Comparison of ENCODE assay signal across 8 cellular contexts in genomic region chr2:112623913-112624777, GRCh38. TPM values are rescaled to one million over a fixed set of nuclear protein-coding genes. Genes with fewer than 3 reads are reported as not detected.
A peak's percentile ranks its signal among the peaks of the same experiment; 100 is the strongest.
DNase-seq lines count a peak whose midpoint lies in the region; ATAC-seq and TF ChIP-seq lines count a peak whose summit lies in the region.

No MANE protein-coding gene starts in this region.

- no peak overlapping the region for H3K27ac ChIP-seq in CD8-positive, alpha-beta T cell (ENCODE audit: low read depth, low read length)
- H3K27ac ChIP-seq in HCT116 (ENCODE audit: low read depth, low read length) = peak overlapping the region; percentile 11; the same call in 1 of the 2 replicates

- intact Hi-C loops in CD8-positive, alpha-beta T cell (cut with DNase I, micrococcal nuclease) = no loop called here
- intact Hi-C loops in HCT116 (cut with micrococcal nuclease) = no loop called here

- peak overlapping the region; percentile 11 for H3K9ac ChIP-seq in HCT116 (ENCODE audit: low read length)

- H3K36me3 Mint-ChIP-seq in CD8-positive, alpha-beta T cell = no peaks in the 10 kb centered on the region
- no peaks in the 10 kb centered on the region for H3K36me3 Mint-ChIP-seq in T-helper 1 cell treated with Interleukin-12 subunit alpha and Interleukin-12 subunit beta and Interleukin-4 antibody, amounts not matched to agents 30 μg/mL and 1 μg/mL, for 36 hours (ENCODE audit: low read depth)
- no peaks in the 10 kb centered on the region for H3K36me3 Mint-ChIP-seq in activated naive CD8-positive, alpha-beta T cell treated with anti-CD3 and anti-CD28 coated beads, Interleukin-2, amount 50 U/mL, for 24 hours (ENCODE audit: low read depth)
- H3K36me3 Mint-ChIP-seq in memory B cell = no peaks in the 10 kb centered on the region

- H3K4me2 ChIP-seq in HCT116 (ENCODE audit: low read length) = peak overlapping the region; percentile 72

- H3K27me3 Mint-ChIP-seq in CD8-positive, alpha-beta T cell (ENCODE audit: low read depth) = no peaks in the 10 kb centered on the region
- no peaks in the 10 kb centered on the region for H3K27me3 Mint-ChIP-seq in T-helper 1 cell treated with Interleukin-12 subunit alpha and Interleukin-12 subunit beta and Interleukin-4 antibody, amounts not matched to agents 30 μg/mL and 1 μg/mL, for 36 hours (ENCODE audit: low read depth)
- peaks cover 3% of the 10 kb centered on the region for H3K27me3 Mint-ChIP-seq in activated naive CD8-positive, alpha-beta T cell treated with anti-CD3 and anti-CD28 coated beads, Interleukin-2, amount 50 U/mL, for 24 hours
- peaks cover 3% of the 10 kb centered on the region for H3K27me3 Mint-ChIP-seq in memory B cell

- no peaks in the 10 kb centered on the region for H3K36me3 ChIP-seq in CD8-positive, alpha-beta T cell (ENCODE audit: insufficient read depth, low read length)
- no peaks in the 10 kb centered on the region for H3K36me3 ChIP-seq in HCT116 (ENCODE audit: control insufficient read depth in 1 of 2, insufficient read depth in 2 of 2, low read length in 2 of 2)

- H3K4me3 ChIP-seq in CD8-positive, alpha-beta T cell (ENCODE audit: low read depth, low read length) = no peak overlapping the region
- H3K4me3 ChIP-seq in HCT116 (replicated peaks in 1 of 2; ENCODE audit: low read depth in 1 of 2, low read length in 2 of 2) = peak overlapping the region; percentile 8 to 9; a peak in 2 of 4 replicates

- RAD21 ChIA-PET in HCT116 (lab: Charles Lee; ENCODE audit: low non-redundant PET in 1 of 2, low total read pairs in 2 of 2, uncharacterized antibody in 2 of 2, unreplicated experiment in 2 of 2) = interaction anchor here in 1 of 2 experiments (1.0 to 4.8 kb wide), 2 partner anchors 24 to 102 kb away, joined by 3 to 35 read pairs; no protein-coding TSS in a partner anchor

- peak overlapping the region; percentile 22 for H3K27ac Mint-ChIP-seq in CD8-positive, alpha-beta T cell
- H3K27ac Mint-ChIP-seq in T-helper 1 cell treated with Interleukin-12 subunit alpha and Interleukin-12 subunit beta and Interleukin-4 antibody, amounts not matched to agents 30 μg/mL and 1 μg/mL, for 36 hours = peak overlapping the region; percentile 89
- H3K27ac Mint-ChIP-seq in activated naive CD8-positive, alpha-beta T cell treated with anti-CD3 and anti-CD28 coated beads, Interleukin-2, amount 50 U/mL, for 24 hours = peak overlapping the region; percentile 5
- H3K27ac Mint-ChIP-seq in memory B cell = no peak overlapping the region

- no peaks in the 10 kb centered on the region for H3K9me3 Mint-ChIP-seq in CD8-positive, alpha-beta T cell
- no peaks in the 10 kb centered on the region for H3K9me3 Mint-ChIP-seq in T-helper 1 cell treated with Interleukin-12 subunit alpha and Interleukin-12 subunit beta and Interleukin-4 antibody, amounts not matched to agents 30 μg/mL and 1 μg/mL, for 36 hours
- no peaks in the 10 kb centered on the region for H3K9me3 Mint-ChIP-seq in activated naive CD8-positive, alpha-beta T cell treated with anti-CD3 and anti-CD28 coated beads, Interleukin-2, amount 50 U/mL, for 24 hours
- H3K9me3 Mint-ChIP-seq in memory B cell = no peaks in the 10 kb centered on the region

- DNase-seq in CD8-positive, alpha-beta T cell = peak in 6 of 7 experiments; percentile 65 to 85 (median 76)
- DNase-seq in HCT116 (ENCODE audit: low read depth, low spot score) (peak; percentile 56), memory B cell (ENCODE audit: low spot score in 2 of 2) (no peak), ureter (ENCODE audit: low spot score) (peak; percentile 81), SK-N-DZ (ENCODE audit: low spot score) (no peak)
- DNase-seq in activated naive CD8-positive, alpha-beta T cell treated with anti-CD3 and anti-CD28 coated beads, Interleukin-2, amount 50 U/mL, for 24 hours = peak; percentile 69

- H2AFZ ChIP-seq in HCT116 (ENCODE audit: low read depth, low read length, poor library complexity, severe bottlenecking) = peak overlapping the region; percentile 73

- H3K4me1 Mint-ChIP-seq in CD8-positive, alpha-beta T cell (ENCODE audit: low read depth) = peaks cover 30% of the 10 kb centered on the region
- H3K4me1 Mint-ChIP-seq in T-helper 1 cell treated with Interleukin-12 subunit alpha and Interleukin-12 subunit beta and Interleukin-4 antibody, amounts not matched to agents 30 μg/mL and 1 μg/mL, for 36 hours (ENCODE audit: low read depth) = peaks cover 49% of the 10 kb centered on the region
- peaks cover 38% of the 10 kb centered on the region for H3K4me1 Mint-ChIP-seq in activated naive CD8-positive, alpha-beta T cell treated with anti-CD3 and anti-CD28 coated beads, Interleukin-2, amount 50 U/mL, for 24 hours
- peaks cover 7% of the 10 kb centered on the region for H3K4me1 Mint-ChIP-seq in memory B cell

- POLR2A ChIA-PET in CD8-positive, alpha-beta T cell (lab: Charles Lee) = interaction anchor here (0.6 to 14.8 kb wide), 7 partner anchors 10 to 69 kb away, joined by 3 to 183 read pairs (median 3); partner anchors contain the start of gene SLC20A1
- POLR2A ChIA-PET in HCT116 (lab: Charles Lee) = interaction anchor here (0.8 to 11.6 kb wide), 4 partner anchors 10 to 113 kb away, joined by 3 to 86 read pairs (median 12); partner anchors contain the start of gene SLC20A1

- CTCF ChIA-PET in CD8-positive, alpha-beta T cell (lab: Charles Lee) = interaction anchor here (0.5 to 16.3 kb wide), 9 partner anchors 20 to 136 kb away, joined by 3 to 338 read pairs (median 6); partner anchors contain the start of genes CHCHD5 and SLC20A1
- CTCF ChIA-PET in HCT116 (lab: Charles Lee) = interaction anchor here (0.7 to 6.8 kb wide), 6 partner anchors 18 to 318 kb away, joined by 3 to 100 read pairs (median 11); partner anchors contain the start of gene SLC20A1

- TF ChIP-seq POLR2A in HCT116 (IDR thresholded peaks at IDR 0.05; ENCODE audit: borderline replicate concordance, extremely low read depth, insufficient read depth, insufficient read length) = no peak

- no peaks in the 10 kb centered on the region for H3K27me3 ChIP-seq in CD8-positive, alpha-beta T cell (ENCODE audit: insufficient read depth, low read length)
- H3K27me3 ChIP-seq in HCT116 (ENCODE audit: insufficient read depth, low read length) = no peaks in the 10 kb centered on the region

- no peaks in the 10 kb centered on the region for H3K79me2 ChIP-seq in HCT116 (ENCODE audit: insufficient read depth, low read length)

- no peak for TF ChIP-seq CTCF in CD8-positive, alpha-beta T cell (IDR thresholded peaks at IDR 0.05)
- no peak for TF ChIP-seq CTCF in HCT116 (IDR thresholded peaks at IDR 0.05 in 2 of 3, conservative IDR thresholded peaks at IDR 0.05 in 1 of 3; ENCODE audit: borderline replicate concordance in 1 of 3, insufficient read depth in 1 of 3, low read depth in 2 of 3, low read length in 2 of 3)

- H3K4me1 ChIP-seq in CD8-positive, alpha-beta T cell (ENCODE audit: insufficient read depth, low read length) = peaks cover 40% of the 10 kb centered on the region
- H3K4me1 ChIP-seq in HCT116 (ENCODE audit: control insufficient read depth in 1 of 2, insufficient read depth in 2 of 2, low read length in 2 of 2) = peaks cover 40 to 78% of the 10 kb centered on the region in 2 experiments

- no peaks in the 10 kb centered on the region for H4K20me1 ChIP-seq in HCT116 (ENCODE audit: insufficient read depth)

- no peaks in the 10 kb centered on the region for H3K9me2 ChIP-seq in HCT116 (ENCODE audit: insufficient read depth)

- no peaks in the 10 kb centered on the region for H3K9me3 ChIP-seq in CD8-positive, alpha-beta T cell (ENCODE audit: low read length)
- H3K9me3 ChIP-seq in HCT116 (ENCODE audit: control insufficient read depth in 1 of 2, insufficient read depth in 1 of 2, low read depth in 1 of 2, low read length in 2 of 2) = no peaks in the 10 kb centered on the region

- H3K4me3 Mint-ChIP-seq in CD8-positive, alpha-beta T cell = no peak overlapping the region
- H3K4me3 Mint-ChIP-seq in T-helper 1 cell treated with Interleukin-12 subunit alpha and Interleukin-12 subunit beta and Interleukin-4 antibody, amounts not matched to agents 30 μg/mL and 1 μg/mL, for 36 hours = peak overlapping the region; percentile 50
- H3K4me3 Mint-ChIP-seq in activated naive CD8-positive, alpha-beta T cell treated with anti-CD3 and anti-CD28 coated beads, Interleukin-2, amount 50 U/mL, for 24 hours = no peak overlapping the region
- H3K4me3 Mint-ChIP-seq in memory B cell = no peak overlapping the region

- peak; percentile 82 for ATAC-seq in CD8-positive, alpha-beta T cell
- ATAC-seq in HCT116 = peak; percentile 60
- peak; percentile 91 for ATAC-seq in activated naive CD8-positive, alpha-beta T cell treated with anti-CD3 and anti-CD28 coated beads, Interleukin-2, amount 50 U/mL, for 24 hours
- ATAC-seq in memory B cell (ENCODE audit: low read depth) = peak; percentile 64
- ATAC-seq in HG03159 (IDR thresholded peaks at IDR 0.05; ENCODE audit: unreplicated experiment) = no peak

- no peak for TF ChIP-seq RAD21 in HCT116 (IDR thresholded peaks at IDR 0.05; ENCODE audit: low read depth)

- no TSS peak for BruUV-seq in HCT116 (replicated peaks; lab: Mats Ljungman, UMichigan)

TF ChIP-seq in HCT116, 20 proteins besides CTCF, POLR2A, EP300 and RAD21 (continues in another document):
- TF ChIP-seq ZBTB33 (IDR thresholded peaks at IDR 0.05; ENCODE audit: extremely low read depth, insufficient replicate concordance, low read length) (no peak), FOSL1 (IDR thresholded peaks at IDR 0.05; ENCODE audit: low read depth) (peak; percentile 79), CEBPB (IDR thresholded peaks at IDR 0.05; ENCODE audit: low read depth) (no peak)

RNA-seq across cellular contexts. Expression of gene SLC20A1, which starts 21.6 kb away (rescaled TPM):
- total RNA-seq in CD8-positive, alpha-beta T cell = 100 to 1,000 TPM; 144 to 145 TPM
- total RNA-seq in HCT116 (2021; ENCODE audit: unreplicated experiment) (154 TPM), ureter (77.2 TPM)
- 71.6 and 77.7 TPM in 2 replicates for polyA plus RNA-seq in HCT116 (2012)
- 41.2 and 41.8 TPM in 2 replicates for polyA plus RNA-seq in SK-N-DZ (2014; cell fraction: cytosol; rRNA removed)
- polyA plus RNA-seq in SK-N-DZ (2014; cell fraction: nucleus; rRNA removed) = 80.9 and 121 TPM in 2 replicates

RNA-seq across cellular contexts. Expression of gene CHCHD5, which starts 39.7 kb away (rescaled TPM):
- 10 to 100 TPM; 12.0 to 15.5 TPM for total RNA-seq in CD8-positive, alpha-beta T cell
- 49.8 TPM for total RNA-seq in HCT116 (2021; ENCODE audit: unreplicated experiment)
- polyA plus RNA-seq in HCT116 (2012) = 83.8 and 98.8 TPM in 2 replicates
- 43.0 TPM for total RNA-seq in ureter
- 30.7 and 35.9 TPM in 2 replicates for polyA plus RNA-seq in SK-N-DZ (2014; cell fraction: cytosol; rRNA removed)
- polyA plus RNA-seq in SK-N-DZ (2014; cell fraction: nucleus; rRNA removed) = 22.6 and 24.1 TPM in 2 replicates

Comparison
In these comparisons a context has a peak if more than half of its experiments do, and no peak if none do; other contexts are left out.
1. DNase-seq: peak in CD8-positive, alpha-beta T cell (6 of 7), HCT116 (single experiment), activated naive CD8-positive, alpha-beta T cell treated with anti-CD3 and anti-CD28 coated beads, Interleukin-2, amount 50 U/mL, for 24 hours (single experiment) and ureter (single experiment); none in memory B cell (0 of 2) and SK-N-DZ (single experiment).